Comparison of ENCODE assay signal across 9 cellular contexts in genomic region chr1:109113787-109114568, GRCh38. TPM values are rescaled to one million over a fixed set of nuclear protein-coding genes. Genes with fewer than 3 reads are reported as not detected.
DNase-seq lines count a peak whose midpoint lies in the region; ATAC-seq and TF ChIP-seq lines count a peak whose summit lies in the region.
"Had no signal": no experiment of that assay in that cellular context is flagged by ENCODE, and none has a peak within 500 bp of the region (broad histone marks: within the 10 kb centered on the region; RNA-seq: fewer than 3 reads in every experiment).

ELAPOR1 (plus strand) TSS chr1:109114115; CDS start chr1:109114184, 69 bp downstream.

- in situ Hi-C loops in G401 (cut with HindIII; ENCODE audit: low sequenced_read_pairs), result no loop called here

- TF ChIP-seq EP300 in gastroesophageal sphincter (IDR thresholded peaks at IDR 0.05), result no peak

- 0% methylated on average over 2 to 5 of the region's 56 CpGs for WGBS in gastroesophageal sphincter (ENCODE audit: low coverage in 1 of 2), 2 donors

- H4K20me1 ChIP-seq in OCI-LY1 (ENCODE audit: insufficient read depth, low read length) (no peaks in the 10 kb centered on the region), osteoblast (ENCODE audit: insufficient read depth, low read length) (no peaks in the 10 kb centered on the region)

- no peaks in the 10 kb centered on the region for H3F3A ChIP-seq in OCI-LY1 (ENCODE audit: insufficient read depth, low read length)

- H3K27ac ChIP-seq in OCI-LY1 (ENCODE audit: low read depth, low read length, poor library complexity, severe bottlenecking) (peak within 1 kb of the TSS; percentile 53), gastroesophageal sphincter (peak within 1 kb of the TSS in 1 of 4 donors; percentile 33), osteoblast (ENCODE audit: low read depth, low read length) (no peak within 1 kb of the TSS), temporal lobe (ENCODE audit: low read depth, low read length) (peak within 1 kb of the TSS; percentile 56)

- no peaks in the 10 kb centered on the region for H3K27me3 ChIP-seq in OCI-LY1 (ENCODE audit: insufficient read depth, low read length)
- peaks cover 43% of the 10 kb centered on the region for H3K27me3 ChIP-seq in gastroesophageal sphincter
- H3K27me3 ChIP-seq in osteoblast (ENCODE audit: insufficient read depth, low read length), result peaks cover 41% of the 10 kb centered on the region

- H3K4me1 ChIP-seq in OCI-LY1 (ENCODE audit: insufficient read depth, low read length, severe bottlenecking) (peaks cover 61% of the 10 kb centered on the region), gastroesophageal sphincter (peaks cover 0 to 25% (median 11%) of the 10 kb centered on the region in 3 donors), osteoblast (ENCODE audit: insufficient read depth, low read length) (peaks cover 10% of the 10 kb centered on the region)

- ATAC-seq in HG02973 (IDR thresholded peaks at IDR 0.05; ENCODE audit: unreplicated experiment), result peak; percentile 34
- ATAC-seq in gastroesophageal sphincter, result peak; percentile 32
- no peak for ATAC-seq in HG02938 (IDR thresholded peaks at IDR 0.05; ENCODE audit: unreplicated experiment)

- no peak for TF ChIP-seq POLR2A in gastroesophageal sphincter (IDR thresholded peaks at IDR 0.05)

- TF ChIP-seq CTCF in OCI-LY1 (IDR thresholded peaks at IDR 0.05; ENCODE audit: low read length) (no peak), gastroesophageal sphincter (IDR thresholded peaks at IDR 0.05) (no peak), osteoblast (IDR thresholded peaks at IDR 0.05; ENCODE audit: extremely low read depth, low read depth, low read length) (no peak)

- peak within 1 kb of the TSS; percentile 84 for H3K4me2 ChIP-seq in OCI-LY1 (ENCODE audit: low read length)
- H3K4me2 ChIP-seq in osteoblast (ENCODE audit: insufficient read depth, low read length), result peak within 1 kb of the TSS; percentile 91

- H3K9me3 ChIP-seq in OCI-LY1 (ENCODE audit: low read length), result no peaks in the 10 kb centered on the region
- H3K9me3 ChIP-seq in gastroesophageal sphincter, result no peaks in the 10 kb centered on the region
- no peaks in the 10 kb centered on the region for H3K9me3 ChIP-seq in osteoblast (ENCODE audit: low read depth, low read length)

- H3K4me3 ChIP-seq in OCI-LY1 (ENCODE audit: low read depth, low read length, poor library complexity, severe bottlenecking) (peak within 1 kb of the TSS; percentile 79), gastroesophageal sphincter (peak within 1 kb of the TSS; percentile 17 to 47), osteoblast (ENCODE audit: insufficient read depth, low read length) (peak within 1 kb of the TSS; percentile 64)

- no peaks in the 10 kb centered on the region for H3K9me2 ChIP-seq in OCI-LY1 (ENCODE audit: low read depth, low read length)

- H3K79me2 ChIP-seq in OCI-LY1 (ENCODE audit: insufficient read depth, low read length) (peaks cover 11% of the 10 kb centered on the region; the same call in 1 of the 2 replicates), osteoblast (ENCODE audit: insufficient read depth, low read length) (no peaks in the 10 kb centered on the region)

- peak within 1 kb of the TSS; percentile 72 for H3K9ac ChIP-seq in OCI-LY1 (ENCODE audit: low read length)

- H2AFZ ChIP-seq in OCI-LY1 (ENCODE audit: low read length) (peak within 1 kb of the TSS; percentile 22; the same call in 1 of the 2 replicates), osteoblast (ENCODE audit: low read length) (peak within 1 kb of the TSS; percentile 69)

- H3K36me3 ChIP-seq in OCI-LY1 (ENCODE audit: insufficient read depth, low read length), result no peaks in the 10 kb centered on the region
- no peaks in the 10 kb centered on the region for H3K36me3 ChIP-seq in gastroesophageal sphincter
- H3K36me3 ChIP-seq in osteoblast (ENCODE audit: insufficient read depth, low read length), result no peaks in the 10 kb centered on the region

- DNase-seq in G401 (ENCODE audit: low spot score) (peak; percentile 93), osteoblast (ENCODE audit: insufficient read length, low spot score, missing footprints) (no peak)
- peak; percentile 86 for DNase-seq in activated effector memory CD4-positive, alpha-beta T cell treated with Interleukin-2 at 50 U/mL for 16 hours

RNA-seq across cellular contexts. Expression of gene ELAPOR1, which starts in this region (rescaled TPM):
- not detected in 2 replicates for total RNA-seq in G401 (2014; rRNA removed; shearing (Covaris generic))
- 10 to 100 TPM in 1 of 4 donors, under 1 TPM in 2, not detected in 1; 0.08 to 18.8 (median 0.40) TPM for total RNA-seq in gastroesophageal sphincter
- total RNA-seq in osteoblast, result 0.36 and 0.59 TPM in 2 replicates
- 15.0 TPM for total RNA-seq in temporal lobe
- total RNA-seq: SK-MEL-5 had no signal

Comparison
In these comparisons a context has a peak if more than half of its experiments do, and no peak if none do; other contexts are left out.
1. Peak in DNase-seq in G401; RNA of the gene not detected or under 1 TPM.